In the genomic region with DNA sequence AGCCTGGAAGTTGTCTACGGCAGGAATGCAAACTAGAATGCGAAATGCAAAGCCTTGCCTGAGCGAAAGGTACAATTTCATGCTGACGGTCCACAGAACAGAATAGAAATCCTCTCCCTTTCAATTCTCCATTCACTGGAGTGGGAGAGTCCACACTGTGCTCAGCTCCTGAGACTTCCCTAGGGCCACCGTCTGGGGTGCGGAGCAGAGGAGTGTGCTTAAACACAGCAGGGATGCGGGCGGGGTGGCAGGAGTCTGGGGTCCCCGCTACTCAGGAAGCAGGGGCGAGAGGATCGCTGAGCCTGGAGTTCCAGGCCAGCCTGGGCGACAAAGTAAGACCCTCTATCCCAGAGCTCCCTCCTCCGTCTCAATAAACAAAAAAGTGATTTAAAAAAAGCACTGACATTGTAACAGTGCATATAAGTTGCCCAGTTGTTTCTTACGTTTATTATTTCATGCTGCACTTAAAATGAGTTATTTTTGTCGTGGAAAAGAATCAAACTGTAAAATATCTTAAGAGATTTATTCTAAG, we compare ENCODE assay signal across 8 cellular contexts. TPM values are rescaled to one million over a fixed set of nuclear protein-coding genes. Genes with fewer than 3 reads are reported as not detected.
DNase-seq lines count a peak whose midpoint lies in the region; ATAC-seq and TF ChIP-seq lines count a peak whose summit lies in the region.

No MANE protein-coding gene starts in this region.

- H3K27me3 ChIP-seq in GM23248 (replicated peaks; ENCODE audit: insufficient read depth), result no peaks in the 10 kb centered on the region
- no peaks in the 10 kb centered on the region for H3K27me3 ChIP-seq in PC-3 (ENCODE audit: low read length)
- H3K27me3 ChIP-seq in upper lobe of right lung, result no peaks in the 10 kb centered on the region

- peak overlapping the region; percentile 88 for H3K9ac ChIP-seq in GM23248
- peak overlapping the region; percentile 45 for H3K9ac ChIP-seq in PC-3 (ENCODE audit: low read length)

- WGBS in GM23248 (ENCODE audit: low coverage in 1 of 2, low lambda C conversion rate in 2 of 2, missing lambda C conversion rate in 2 of 2), 2 experiments, result 6 to 9% methylated on average over 15 of the region's 15 CpGs
- WGBS in mesodermal cell (ENCODE audit: insufficient coverage in 2 of 2), 2 experiments, result 16 to 21% methylated on average over 5 of the region's 15 CpGs

- peaks cover 3% of the 10 kb centered on the region for H3K9me3 ChIP-seq in GM23248 (ENCODE audit: low read depth)
- H3K9me3 ChIP-seq in PC-3 (ENCODE audit: low read length), result peaks cover 7% of the 10 kb centered on the region; the same call in 1 of the 2 replicates
- peaks cover 44% of the 10 kb centered on the region for H3K9me3 ChIP-seq in mesodermal cell (ENCODE audit: control insufficient read depth, low read length)
- H3K9me3 ChIP-seq in upper lobe of right lung, result no peaks in the 10 kb centered on the region

- H3K79me2 ChIP-seq in GM23248 (ENCODE audit: insufficient read depth), result peaks cover 37% of the 10 kb centered on the region
- H3K79me2 ChIP-seq in PC-3 (ENCODE audit: low read length), result peaks cover 33% of the 10 kb centered on the region

- intact Hi-C loops in PC-3 (cut with micrococcal nuclease), result no loop called here
- intact Hi-C loops in upper lobe of right lung (cut with DNase I), result no loop called here

- CTCF ChIA-PET in PC-3 (lab: Charles Lee), result interaction anchor here (1.0 kb wide), 1 partner anchor 31 kb away, joined by 4 read pairs; no protein-coding TSS in a partner anchor

- H3K4me2 ChIP-seq in GM23248 (ENCODE audit: unreplicated experiment) (peak overlapping the region; percentile 98), PC-3 (ENCODE audit: low read length) (peak overlapping the region; percentile 92)

- TF ChIP-seq CTCF in PC-3 (conservative IDR thresholded peaks at IDR 0.05; ENCODE audit: low read depth, low read length) (no peak), upper lobe of right lung (IDR thresholded peaks at IDR 0.05) (no peak)

- POLR2A ChIA-PET in PC-3 (lab: Charles Lee; ENCODE audit: unreplicated experiment), result interaction anchor here (0.5 to 0.7 kb wide), 3 partner anchors 16 to 623 kb away, joined by 3 to 5 read pairs (median 3); no protein-coding TSS in a partner anchor

- ATAC-seq in PC-3 (peak; percentile 56), upper lobe of right lung (peak; percentile 24)

- peaks cover 17% of the 10 kb centered on the region; the same call in 1 of the 2 replicates for H3F3A ChIP-seq in GM23248 (ENCODE audit: insufficient read depth)
- no peaks in the 10 kb centered on the region for H3F3A ChIP-seq in PC-3 (ENCODE audit: low read length, unreplicated experiment)

- H4K20me1 ChIP-seq in GM23248 (ENCODE audit: insufficient read depth) (no peaks in the 10 kb centered on the region), PC-3 (ENCODE audit: low read length) (no peaks in the 10 kb centered on the region)

- no peaks in the 10 kb centered on the region for H3K9me2 ChIP-seq in GM23248 (ENCODE audit: insufficient read depth)
- no peaks in the 10 kb centered on the region for H3K9me2 ChIP-seq in PC-3 (replicated peaks; ENCODE audit: low read length)

- peak overlapping the region; percentile 64; the same call in 1 of the 2 replicates for H3K4me3 ChIP-seq in GM08714 (ENCODE audit: low read length)
- peak overlapping the region; percentile 82 for H3K4me3 ChIP-seq in GM23248
- peak overlapping the region; percentile 82 for H3K4me3 ChIP-seq in PC-3 (ENCODE audit: low read length)
- peak overlapping the region; percentile 65 for H3K4me3 ChIP-seq in mesodermal cell (ENCODE audit: extremely low read depth, insufficient read depth, low read length, poor library complexity, severe bottlenecking)
- peak overlapping the region; percentile 70 for H3K4me3 ChIP-seq in upper lobe of right lung

- in situ Hi-C loops in GM23248 (cut with MboI), result no loop called here

- H3K4me1 ChIP-seq in GM23248 (ENCODE audit: insufficient read depth), result 0 out of 2 replicates have a peak, but pooled peaks cover 14% of the 10 kb centered on the region
- peaks cover 21% of the 10 kb centered on the region for H3K4me1 ChIP-seq in PC-3 (ENCODE audit: insufficient read depth, low read length)
- H3K4me1 ChIP-seq in mesodermal cell (ENCODE audit: control insufficient read depth, insufficient read depth, low read length, poor library complexity, severe bottlenecking), result no peaks in the 10 kb centered on the region
- peaks cover 18% of the 10 kb centered on the region for H3K4me1 ChIP-seq in upper lobe of right lung

- DNase-seq in GM23248 (no peak), PC-3 (no peak), ecto neural progenitor cell (ENCODE audit: low spot score) (peak; percentile 63), upper lobe of right lung (no peak), NCI-H510A treated with DMSO at 0.1 percent for 48 hours (lab: John Stamatoyannopoulos, UW) (no peak), putamen (ENCODE audit: low spot score) (no peak)

- H3K27ac ChIP-seq in GM23248 (peak overlapping the region; percentile 33), PC-3 (ENCODE audit: low read length) (peak overlapping the region; percentile 4; the same call in 1 of the 2 replicates), mesodermal cell (ENCODE audit: low read depth, low read length, severe bottlenecking) (peak overlapping the region; percentile 65), upper lobe of right lung (peak overlapping the region; percentile 81)

- TSS peak; percentile 79 for BruUV-seq in PC-3 (replicated peaks; lab: Mats Ljungman, UMichigan)

- no peaks in the 10 kb centered on the region for H3K36me3 ChIP-seq in GM23248 (ENCODE audit: low read depth)
- peaks cover 16% of the 10 kb centered on the region for H3K36me3 ChIP-seq in PC-3 (ENCODE audit: low read depth, low read length)
- peaks cover 27% of the 10 kb centered on the region for H3K36me3 ChIP-seq in mesodermal cell (ENCODE audit: control insufficient read depth, insufficient read depth, low read length)
- no peaks in the 10 kb centered on the region for H3K36me3 ChIP-seq in upper lobe of right lung

- H2AFZ ChIP-seq in GM23248 (peak overlapping the region; percentile 97), PC-3 (ENCODE audit: low read length) (peak overlapping the region; percentile 90)

RNA-seq across cellular contexts. Expression of a gene that starts 0.6 kb away (rescaled TPM):
- 3.0 and 6.7 TPM in 2 replicates for total RNA-seq in GM23248 (2014; rRNA removed; shearing (Covaris generic))
- polyA plus RNA-seq in GM23248 (2016; fragmentation: Nextera tagmentation; extraction: Ambion mirVana), result 4.3 and 4.7 TPM in 2 replicates
- total RNA-seq in PC-3 (2014; rRNA removed), result 7.6 and 10.2 TPM in 2 replicates
- 8.4 TPM for polyA plus RNA-seq in mesodermal cell (2013, experiment 1 of 2)
- 11.6 TPM for polyA plus RNA-seq in mesodermal cell (2013, experiment 2 of 2)
- total RNA-seq in upper lobe of right lung, result 9.8 TPM

RNA-seq across cellular contexts. Expression of a gene that starts 40.1 kb away (rescaled TPM):
- 0.76 and 5.1 TPM in 2 replicates for total RNA-seq in GM23248 (2014; rRNA removed; shearing (Covaris generic))
- polyA plus RNA-seq in GM23248 (2016; fragmentation: Nextera tagmentation; extraction: Ambion mirVana), result 1.4 and 1.6 TPM in 2 replicates
- total RNA-seq in PC-3 (2014; rRNA removed), result 5.2 and 5.4 TPM in 2 replicates
- polyA plus RNA-seq in mesodermal cell (2013, experiment 1 of 2), result 5.3 TPM
- polyA plus RNA-seq in mesodermal cell (2013, experiment 2 of 2), result 5.9 TPM
- 9.1 TPM for total RNA-seq in upper lobe of right lung

RNA-seq across cellular contexts. Expression of a gene that starts 50.4 kb away (rescaled TPM):
- total RNA-seq in GM23248 (2014; rRNA removed; shearing (Covaris generic)), result not detected in 2 replicates
- not detected in 2 replicates for polyA plus RNA-seq in GM23248 (2016; fragmentation: Nextera tagmentation; extraction: Ambion mirVana)
- not detected in 2 replicates for total RNA-seq in PC-3 (2014; rRNA removed)
- polyA plus RNA-seq in mesodermal cell (2013, experiment 1 of 2), result not detected
- not detected for polyA plus RNA-seq in mesodermal cell (2013, experiment 2 of 2)
- not detected for total RNA-seq in upper lobe of right lung

Comparison
In these comparisons a context has a peak if more than half of its experiments do, and no peak if none do; other contexts are left out.
1. H3K27ac ChIP-seq: peak in every context shown above with its lines; median percentile 81 in upper lobe of right lung; 65 in mesodermal cell; 33 in GM23248; 4 in PC-3.